ENCODE assay signal across 2 cellular contexts in the genomic region with DNA sequence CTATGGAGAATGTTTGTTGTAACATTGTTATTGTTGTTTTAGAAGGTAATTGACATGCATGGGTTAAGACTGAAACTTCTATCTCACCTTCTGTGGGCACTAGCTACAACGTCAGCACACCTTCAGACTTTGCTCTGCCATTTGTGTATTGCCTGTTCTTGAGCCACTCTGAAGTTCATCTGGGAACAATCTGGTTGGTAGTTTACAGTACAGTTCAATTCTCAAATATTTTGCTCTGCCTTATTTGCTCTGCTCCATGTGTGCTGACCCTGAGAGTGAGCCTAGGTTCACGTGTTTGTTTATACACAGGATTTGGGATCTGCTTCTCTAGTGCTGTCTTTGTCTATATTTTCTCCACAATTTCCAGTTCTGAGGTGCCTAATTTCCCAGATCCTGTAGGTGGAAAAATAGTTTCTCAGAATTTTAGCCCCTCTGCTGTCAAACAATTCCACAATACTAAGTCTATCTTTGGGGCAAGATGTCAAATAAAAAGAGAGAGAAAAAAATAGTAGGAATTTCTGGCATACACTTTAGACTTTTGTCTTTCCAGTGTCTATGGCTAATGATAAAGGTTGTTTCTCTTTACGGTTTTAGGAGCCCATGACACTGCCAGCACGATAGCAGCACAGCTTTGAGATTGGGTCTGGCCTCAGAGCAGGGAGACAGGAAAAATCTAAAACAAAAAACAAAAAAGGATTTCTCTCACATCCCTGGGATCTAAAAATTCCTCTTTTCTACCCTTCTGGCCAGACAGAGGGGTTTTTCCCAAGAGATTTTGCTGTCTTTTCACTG.
TF ChIP-seq lines count a peak whose summit lies in the region.

No MANE protein-coding gene starts in this region.

TF ChIP-seq in H1, 55 proteins besides CTCF, POLR2A, EP300 and RAD21:
- TF ChIP-seq RBBP5 (IDR thresholded peaks at IDR 0.05; ENCODE audit: borderline replicate concordance, low read depth, low read length) (no peak), CREB1 (IDR thresholded peaks at IDR 0.05) (no peak), SIN3A (conservative IDR thresholded peaks at IDR 0.05 in 1 of 2, IDR thresholded peaks at IDR 0.05 in 1 of 2; ENCODE audit: low read depth in 1 of 2, low read length in 2 of 2) (no peak), POLR2AphosphoS5 (IDR thresholded peaks at IDR 0.05; ENCODE audit: low read depth, low read length) (no peak), EZH2 (IDR thresholded peaks at IDR 0.05; ENCODE audit: low read depth, low read length, severe bottlenecking) (no peak)
- TF ChIP-seq, protein P1, sequence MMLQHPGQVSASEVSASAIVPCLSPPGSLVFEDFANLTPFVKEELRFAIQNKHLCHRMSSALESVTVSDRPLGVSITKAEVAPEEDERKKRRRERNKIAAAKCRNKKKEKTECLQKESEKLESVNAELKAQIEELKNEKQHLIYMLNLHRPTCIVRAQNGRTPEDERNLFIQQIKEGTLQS (IDR thresholded peaks at IDR 0.05; ENCODE audit: insufficient read depth, low read depth, low read length) = no peak
- TF ChIP-seq, protein P2, sequence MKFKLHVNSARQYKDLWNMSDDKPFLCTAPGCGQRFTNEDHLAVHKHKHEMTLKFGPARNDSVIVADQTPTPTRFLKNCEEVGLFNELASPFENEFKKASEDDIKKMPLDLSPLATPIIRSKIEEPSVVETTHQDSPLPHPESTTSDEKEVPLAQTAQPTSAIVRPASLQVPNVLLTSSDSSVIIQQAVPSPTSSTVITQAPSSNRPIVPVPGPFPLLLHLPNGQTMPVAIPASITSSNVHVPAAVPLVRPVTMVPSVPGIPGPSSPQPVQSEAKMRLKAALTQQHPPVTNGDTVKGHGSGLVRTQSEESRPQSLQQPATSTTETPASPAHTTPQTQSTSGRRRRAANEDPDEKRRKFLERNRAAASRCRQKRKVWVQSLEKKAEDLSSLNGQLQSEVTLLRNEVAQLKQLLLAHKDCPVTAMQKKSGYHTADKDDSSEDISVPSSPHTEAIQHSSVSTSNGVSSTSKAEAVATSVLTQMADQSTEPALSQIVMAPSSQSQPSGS (IDR thresholded peaks at IDR 0.05; ENCODE audit: low read length) = no peak
- TF ChIP-seq, protein P3, sequence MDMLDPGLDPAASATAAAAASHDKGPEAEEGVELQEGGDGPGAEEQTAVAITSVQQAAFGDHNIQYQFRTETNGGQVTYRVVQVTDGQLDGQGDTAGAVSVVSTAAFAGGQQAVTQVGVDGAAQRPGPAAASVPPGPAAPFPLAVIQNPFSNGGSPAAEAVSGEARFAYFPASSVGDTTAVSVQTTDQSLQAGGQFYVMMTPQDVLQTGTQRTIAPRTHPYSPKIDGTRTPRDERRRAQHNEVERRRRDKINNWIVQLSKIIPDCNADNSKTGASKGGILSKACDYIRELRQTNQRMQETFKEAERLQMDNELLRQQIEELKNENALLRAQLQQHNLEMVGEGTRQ (IDR thresholded peaks at IDR 0.05; ENCODE audit: low read length) = no peak
TF ChIP-seq in H1: peak in this region for 0.

TF ChIP-seq in HepG2, 621 proteins besides CTCF, POLR2A, EP300 and RAD21 (continues in another document):
- no peak for TF ChIP-seq HDAC6 (IDR thresholded peaks at IDR 0.05; ENCODE audit: low read depth, low read length)
- TF ChIP-seq ZNF331 (CRISPR knock-in tag; IDR thresholded peaks at IDR 0.05) = peak; percentile 44; the same call in 1 of the 2 replicates
- TF ChIP-seq SALL1 (CRISPR knock-in tag; IDR thresholded peaks at IDR 0.05) = peak; percentile 81; the same call in 1 of the 2 replicates
- TF ChIP-seq HNF4A (CRISPR knock-in tag; IDR thresholded peaks at IDR 0.05) = peak; percentile 93
- TF ChIP-seq FOXA3 (CRISPR knock-in tag; IDR thresholded peaks at IDR 0.05) = peak; percentile 65
- TF ChIP-seq GATAD2A (CRISPR knock-in tag; IDR thresholded peaks at IDR 0.05) = peak; percentile 49
- peak; percentile 49; the same call in 1 of the 2 replicates for TF ChIP-seq HDAC1 (CRISPR knock-in tag; IDR thresholded peaks at IDR 0.05)
- TF ChIP-seq RARA (CRISPR knock-in tag; IDR thresholded peaks at IDR 0.05) = 0 out of 2 replicates have a peak, but pooled peaks have one; percentile 27
- TF ChIP-seq LCORL (IDR thresholded peaks at IDR 0.05) = no peak
- peak; percentile 79 for TF ChIP-seq LCORL (CRISPR knock-in tag; IDR thresholded peaks at IDR 0.05)
- peak; percentile 72 for TF ChIP-seq MED1 (CRISPR knock-in tag; IDR thresholded peaks at IDR 0.05)
- TF ChIP-seq, protein P4, sequence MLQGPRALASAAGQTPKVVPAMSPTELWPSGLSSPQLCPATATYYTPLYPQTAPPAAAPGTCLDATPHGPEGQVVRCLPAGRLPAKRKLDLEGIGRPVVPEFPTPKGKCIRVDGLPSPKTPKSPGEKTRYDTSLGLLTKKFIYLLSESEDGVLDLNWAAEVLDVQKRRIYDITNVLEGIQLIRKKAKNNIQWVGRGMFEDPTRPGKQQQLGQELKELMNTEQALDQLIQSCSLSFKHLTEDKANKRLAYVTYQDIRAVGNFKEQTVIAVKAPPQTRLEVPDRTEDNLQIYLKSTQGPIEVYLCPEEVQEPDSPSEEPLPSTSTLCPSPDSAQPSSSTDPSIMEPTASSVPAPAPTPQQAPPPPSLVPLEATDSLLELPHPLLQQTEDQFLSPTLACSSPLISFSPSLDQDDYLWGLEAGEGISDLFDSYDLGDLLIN (CRISPR knock-in tag; IDR thresholded peaks at IDR 0.05; ENCODE audit: borderline replicate concordance) = no peak
- TF ChIP-seq ZNF652 (CRISPR knock-in tag; IDR thresholded peaks at IDR 0.05; ENCODE audit: borderline replicate concordance, low read depth) = peak; percentile 88
- peak; percentile 89 for TF ChIP-seq ZMYM4 (CRISPR knock-in tag; IDR thresholded peaks at IDR 0.05)
- peak; percentile 43; the same call in 1 of the 2 replicates for TF ChIP-seq FOXK1 (CRISPR knock-in tag; IDR thresholded peaks at IDR 0.05; ENCODE audit: borderline replicate concordance, low read depth)
- TF ChIP-seq NFKB2 (CRISPR knock-in tag; IDR thresholded peaks at IDR 0.05; ENCODE audit: borderline replicate concordance) = no peak
- TF ChIP-seq, protein P5, sequence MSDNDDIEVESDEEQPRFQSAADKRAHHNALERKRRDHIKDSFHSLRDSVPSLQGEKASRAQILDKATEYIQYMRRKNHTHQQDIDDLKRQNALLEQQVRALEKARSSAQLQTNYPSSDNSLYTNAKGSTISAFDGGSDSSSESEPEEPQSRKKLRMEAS (IDR thresholded peaks at IDR 0.05) = peak; percentile 44; the same call in 1 of the 2 replicates
- no peak for TF ChIP-seq CCAR2 (optimal IDR thresholded peaks at IDR 0.05; ENCODE audit: low read depth, low read length)
- 0 out of 2 replicates have a peak, but pooled peaks have one; percentile 16 for TF ChIP-seq ONECUT2 (CRISPR knock-in tag; IDR thresholded peaks at IDR 0.05)
- no peak for TF ChIP-seq SIX4 (CRISPR knock-in tag; IDR thresholded peaks at IDR 0.05)
- 0 out of 2 replicates have a peak, but pooled peaks have one; percentile 28 for TF ChIP-seq ZNF441 (CRISPR knock-in tag; IDR thresholded peaks at IDR 0.05; ENCODE audit: borderline replicate concordance)
- TF ChIP-seq, protein P6, sequence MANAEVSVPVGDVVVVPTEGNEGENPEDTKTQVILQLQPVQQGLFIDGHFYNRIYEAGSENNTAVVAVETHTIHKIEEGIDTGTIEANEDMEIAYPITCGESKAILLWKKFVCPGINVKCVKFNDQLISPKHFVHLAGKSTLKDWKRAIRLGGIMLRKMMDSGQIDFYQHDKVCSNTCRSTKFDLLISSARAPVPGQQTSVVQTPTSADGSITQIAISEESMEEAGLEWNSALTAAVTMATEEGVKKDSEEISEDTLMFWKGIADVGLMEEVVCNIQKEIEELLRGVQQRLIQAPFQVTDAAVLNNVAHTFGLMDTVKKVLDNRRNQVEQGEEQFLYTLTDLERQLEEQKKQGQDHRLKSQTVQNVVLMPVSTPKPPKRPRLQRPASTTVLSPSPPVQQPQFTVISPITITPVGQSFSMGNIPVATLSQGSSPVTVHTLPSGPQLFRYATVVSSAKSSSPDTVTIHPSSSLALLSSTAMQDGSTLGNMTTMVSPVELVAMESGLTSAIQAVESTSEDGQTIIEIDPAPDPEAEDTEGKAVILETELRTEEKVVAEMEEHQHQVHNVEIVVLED (CRISPR knock-in tag; IDR thresholded peaks at IDR 0.05; ENCODE audit: borderline replicate concordance) = no peak
- TF ChIP-seq, protein P7, sequence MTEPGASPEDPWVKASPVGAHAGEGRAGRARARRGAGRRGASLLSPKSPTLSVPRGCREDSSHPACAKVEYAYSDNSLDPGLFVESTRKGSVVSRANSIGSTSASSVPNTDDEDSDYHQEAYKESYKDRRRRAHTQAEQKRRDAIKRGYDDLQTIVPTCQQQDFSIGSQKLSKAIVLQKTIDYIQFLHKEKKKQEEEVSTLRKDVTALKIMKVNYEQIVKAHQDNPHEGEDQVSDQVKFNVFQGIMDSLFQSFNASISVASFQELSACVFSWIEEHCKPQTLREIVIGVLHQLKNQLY (CRISPR knock-in tag; IDR thresholded peaks at IDR 0.05) = peak; percentile 63; the same call in 1 of the 2 replicates
- TF ChIP-seq ZNF292 (CRISPR knock-in tag; IDR thresholded peaks at IDR 0.05; ENCODE audit: borderline replicate concordance, low read depth) = peak; percentile 57; the same call in 1 of the 2 replicates
- TF ChIP-seq, protein P8, sequence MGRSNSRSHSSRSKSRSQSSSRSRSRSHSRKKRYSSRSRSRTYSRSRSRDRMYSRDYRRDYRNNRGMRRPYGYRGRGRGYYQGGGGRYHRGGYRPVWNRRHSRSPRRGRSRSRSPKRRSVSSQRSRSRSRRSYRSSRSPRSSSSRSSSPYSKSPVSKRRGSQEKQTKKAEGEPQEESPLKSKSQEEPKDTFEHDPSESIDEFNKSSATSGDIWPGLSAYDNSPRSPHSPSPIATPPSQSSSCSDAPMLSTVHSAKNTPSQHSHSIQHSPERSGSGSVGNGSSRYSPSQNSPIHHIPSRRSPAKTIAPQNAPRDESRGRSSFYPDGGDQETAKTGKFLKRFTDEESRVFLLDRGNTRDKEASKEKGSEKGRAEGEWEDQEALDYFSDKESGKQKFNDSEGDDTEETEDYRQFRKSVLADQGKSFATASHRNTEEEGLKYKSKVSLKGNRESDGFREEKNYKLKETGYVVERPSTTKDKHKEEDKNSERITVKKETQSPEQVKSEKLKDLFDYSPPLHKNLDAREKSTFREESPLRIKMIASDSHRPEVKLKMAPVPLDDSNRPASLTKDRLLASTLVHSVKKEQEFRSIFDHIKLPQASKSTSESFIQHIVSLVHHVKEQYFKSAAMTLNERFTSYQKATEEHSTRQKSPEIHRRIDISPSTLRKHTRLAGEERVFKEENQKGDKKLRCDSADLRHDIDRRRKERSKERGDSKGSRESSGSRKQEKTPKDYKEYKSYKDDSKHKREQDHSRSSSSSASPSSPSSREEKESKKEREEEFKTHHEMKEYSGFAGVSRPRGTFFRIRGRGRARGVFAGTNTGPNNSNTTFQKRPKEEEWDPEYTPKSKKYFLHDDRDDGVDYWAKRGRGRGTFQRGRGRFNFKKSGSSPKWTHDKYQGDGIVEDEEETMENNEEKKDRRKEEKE (IDR thresholded peaks at IDR 0.05) = no peak
- TF ChIP-seq PITX1 (CRISPR knock-in tag; IDR thresholded peaks at IDR 0.05) = peak; percentile 68; the same call in 1 of the 2 replicates
- TF ChIP-seq TSC22D2 (CRISPR knock-in tag; IDR thresholded peaks at IDR 0.05; ENCODE audit: borderline replicate concordance) = no peak
- peak; percentile 26; the same call in 1 of the 2 replicates for TF ChIP-seq HOXA3 (CRISPR knock-in tag; IDR thresholded peaks at IDR 0.05)
- TF ChIP-seq SYNCRIP (IDR thresholded peaks at IDR 0.05; ENCODE audit: insufficient read depth, low read depth, low read length) = no peak
- TF ChIP-seq MYC (CRISPR knock-in tag; IDR thresholded peaks at IDR 0.05; ENCODE audit: borderline replicate concordance) = no peak
- TF ChIP-seq ZFP1 (CRISPR knock-in tag; IDR thresholded peaks at IDR 0.05) = no peak
- TF ChIP-seq, protein P9, sequence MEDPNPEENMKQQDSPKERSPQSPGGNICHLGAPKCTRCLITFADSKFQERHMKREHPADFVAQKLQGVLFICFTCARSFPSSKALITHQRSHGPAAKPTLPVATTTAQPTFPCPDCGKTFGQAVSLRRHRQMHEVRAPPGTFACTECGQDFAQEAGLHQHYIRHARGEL (CRISPR knock-in tag; IDR thresholded peaks at IDR 0.05) = no peak
- TF ChIP-seq, protein P10, sequence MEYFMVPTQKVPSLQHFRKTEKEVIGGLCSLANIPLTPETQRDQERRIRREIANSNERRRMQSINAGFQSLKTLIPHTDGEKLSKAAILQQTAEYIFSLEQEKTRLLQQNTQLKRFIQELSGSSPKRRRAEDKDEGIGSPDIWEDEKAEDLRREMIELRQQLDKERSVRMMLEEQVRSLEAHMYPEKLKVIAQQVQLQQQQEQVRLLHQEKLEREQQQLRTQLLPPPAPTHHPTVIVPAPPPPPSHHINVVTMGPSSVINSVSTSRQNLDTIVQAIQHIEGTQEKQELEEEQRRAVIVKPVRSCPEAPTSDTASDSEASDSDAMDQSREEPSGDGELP (IDR thresholded peaks at IDR 0.05; ENCODE audit: borderline replicate concordance, low read depth) = peak; percentile 34; the same call in 1 of the 2 replicates
- no peak for TF ChIP-seq ZNF274 (CRISPR knock-in tag; IDR thresholded peaks at IDR 0.05)
- 0 out of 2 replicates have a peak, but pooled peaks have one; percentile 31 for TF ChIP-seq NR2F2 (IDR thresholded peaks at IDR 0.05; ENCODE audit: borderline replicate concordance, low read depth)
- peak; percentile 90 for TF ChIP-seq FOXJ3 (CRISPR knock-in tag; IDR thresholded peaks at IDR 0.05; ENCODE audit: borderline replicate concordance)
- no peak for TF ChIP-seq ZNF83 (CRISPR knock-in tag; IDR thresholded peaks at IDR 0.05; ENCODE audit: borderline replicate concordance)
- no peak for TF ChIP-seq SOX6 (IDR thresholded peaks at IDR 0.05)
- TF ChIP-seq SOX6 (CRISPR knock-in tag; IDR thresholded peaks at IDR 0.05) = peak; percentile 87
